ENCODE assay signal across 9 cellular contexts in the genomic region with DNA sequence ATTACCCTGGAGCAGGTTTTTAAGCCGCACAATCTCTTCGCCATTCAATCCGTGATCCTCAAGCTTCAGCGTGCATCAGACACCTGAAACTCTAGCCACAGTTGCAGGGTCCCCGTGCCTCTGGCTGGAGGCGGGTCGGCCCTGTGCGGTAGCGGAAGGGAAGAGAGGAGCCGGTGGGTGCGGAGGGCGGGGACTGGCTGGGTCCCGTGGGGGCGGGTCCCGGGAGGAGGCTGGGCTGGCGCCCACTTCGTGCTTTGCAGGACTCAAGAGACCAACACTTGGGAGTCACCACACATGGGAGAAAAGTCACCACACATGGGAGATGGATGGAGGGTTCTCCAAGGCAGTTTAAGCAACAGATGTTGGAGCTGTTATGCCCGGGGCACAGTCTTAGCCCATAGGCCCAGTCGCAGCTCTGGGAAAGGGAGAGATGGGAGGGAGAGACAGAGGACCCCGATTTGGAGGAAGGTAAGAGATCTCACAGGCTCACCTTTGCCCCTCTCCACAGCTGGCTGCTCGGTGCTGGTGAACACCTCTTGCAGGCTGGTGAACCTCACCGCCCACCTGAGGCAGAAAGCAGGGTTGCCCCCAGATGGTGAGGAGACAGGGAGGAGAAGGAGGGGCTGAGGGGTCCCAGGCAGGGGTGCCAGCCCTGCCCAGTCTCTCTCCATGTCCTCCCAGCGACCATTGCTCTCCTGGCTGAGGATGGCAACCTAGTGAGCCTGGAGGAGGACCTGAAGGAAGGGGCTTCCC. TPM values are rescaled to one million over a fixed set of nuclear protein-coding genes. Genes with fewer than 3 reads are reported as not detected.
DNase-seq lines count a peak whose midpoint lies in the region; ATAC-seq and TF ChIP-seq lines count a peak whose summit lies in the region.
"Had no signal": no experiment of that assay in that cellular context is flagged by ENCODE, and none has a peak within 500 bp of the region (broad histone marks: within the 10 kb centered on the region; RNA-seq: fewer than 3 reads in every experiment).

No MANE protein-coding gene starts in this region.

- peaks cover 23% of the 10 kb centered on the region for H3K79me2 ChIP-seq in Karpas-422 (ENCODE audit: low read length)

- H3K9me2 ChIP-seq in Karpas-422 (replicated peaks; ENCODE audit: insufficient read depth, low read length) = no peaks in the 10 kb centered on the region

- no peaks in the 10 kb centered on the region for H3K9me3 ChIP-seq in Karpas-422 (ENCODE audit: low read length)
- H3K9me3 ChIP-seq in thoracic aorta = no peaks in the 10 kb centered on the region

- peak overlapping the region; percentile 99 for H3K9ac ChIP-seq in Karpas-422 (ENCODE audit: low read length)

- CTCF ChIA-PET in HEK293T (lab: Yijun Ruan, JAX) = no interaction called here

- ATAC-seq in memory B cell (ENCODE audit: low read depth) (peak; percentile 11), thoracic aorta (ENCODE audit: insufficient number of reproducible peaks, low FRiP score, low read depth) (no peak), GM19023 (IDR thresholded peaks at IDR 0.05; ENCODE audit: unreplicated experiment) (no peak), GM21515 (IDR thresholded peaks at IDR 0.05; ENCODE audit: unreplicated experiment) (no peak)

- H3K4me1 Mint-ChIP-seq in memory B cell = peaks cover 41% of the 10 kb centered on the region

- H3K36me3 Mint-ChIP-seq in memory B cell = peaks cover 6% of the 10 kb centered on the region

- DNase-seq in Karpas-422 (peak; percentile 68), memory B cell (ENCODE audit: low spot score in 2 of 2) (no peak), thoracic aorta (ENCODE audit: low spot score) (no peak), HEK293T (ENCODE audit: extremely low spot score) (no peak), NCI-H2227 treated with DMSO at 0.1 percent for 48 hours (lab: John Stamatoyannopoulos, UW) (no peak)
- peak; percentile 40 for DNase-seq in activated T-helper 9 cell treated with anti-CD3 and anti-CD28 coated beads, Interleukin-2, amount 50 U/mL, for 16 hours (ENCODE audit: low read depth)

- H3K9me3 Mint-ChIP-seq in memory B cell = no peaks in the 10 kb centered on the region

- peak overlapping the region; percentile 41 for H3K27ac Mint-ChIP-seq in memory B cell

- H3K27ac ChIP-seq in Karpas-422 (ENCODE audit: low read length) (peak overlapping the region; percentile 97), thoracic aorta (no peak overlapping the region)

- no peaks in the 10 kb centered on the region for H3K27me3 ChIP-seq in Karpas-422 (ENCODE audit: low read length)
- no peaks in the 10 kb centered on the region for H3K27me3 ChIP-seq in thoracic aorta (replicated peaks; ENCODE audit: insufficient read depth)

- no peak for TF ChIP-seq CTCF in thoracic aorta (IDR thresholded peaks at IDR 0.05)

- H3K4me3 ChIP-seq in Karpas-422 (ENCODE audit: low read length) = peak overlapping the region; percentile 88; the same call in 1 of the 2 replicates
- peak overlapping the region; percentile 67 for H3K4me3 ChIP-seq in thoracic aorta

- H3K4me3 Mint-ChIP-seq in memory B cell = peak overlapping the region; percentile 61

- H3K4me2 ChIP-seq in Karpas-422 (ENCODE audit: low read depth, low read length, poor library complexity, severe bottlenecking) = peak overlapping the region; percentile 87

- no peaks in the 10 kb centered on the region for H3K27me3 Mint-ChIP-seq in memory B cell

- peaks cover 16% of the 10 kb centered on the region for H4K20me1 ChIP-seq in Karpas-422 (ENCODE audit: insufficient read depth, low read depth, low read length)

- POLR2A ChIA-PET in HEK293T (lab: Yijun Ruan, JAX) = interaction anchor here (1.2 to 3.0 kb wide), 3 partner anchors 9 to 94 kb away, joined by 3 to 14 read pairs (median 8); a partner anchor contains a TSS

- H3K36me3 ChIP-seq in Karpas-422 (ENCODE audit: insufficient read depth, low read length) (peaks cover 28% of the 10 kb centered on the region), thoracic aorta (no peaks in the 10 kb centered on the region)

- H3K4me1 ChIP-seq in Karpas-422 (ENCODE audit: low read length) (peaks cover 57% of the 10 kb centered on the region), thoracic aorta (ENCODE audit: control insufficient read depth in 1 of 2, low read depth in 2 of 2) (peaks cover 8 to 33% of the 10 kb centered on the region in 2 donors)

- no peak overlapping the region for H2AFZ ChIP-seq in Karpas-422 (ENCODE audit: low read length)

TF ChIP-seq in HEK293T, 16 proteins besides CTCF, POLR2A, EP300 and RAD21:
- TF ChIP-seq FOXA1 (IDR thresholded peaks at IDR 0.05) (no peak), SUZ12 (IDR thresholded peaks at IDR 0.05) (no peak), NFRKB (IDR thresholded peaks at IDR 0.05) (no peak), BHLHE40 (IDR thresholded peaks at IDR 0.05; ENCODE audit: borderline replicate concordance) (no peak), FOXK2 (IDR thresholded peaks at IDR 0.05) (no peak), FOXM1 (IDR thresholded peaks at IDR 0.05; ENCODE audit: borderline replicate concordance) (no peak), ARNT (IDR thresholded peaks at IDR 0.05) (no peak), HDGF (IDR thresholded peaks at IDR 0.05; ENCODE audit: borderline replicate concordance) (no peak), LEF1 (IDR thresholded peaks at IDR 0.05; ENCODE audit: borderline replicate concordance) (no peak), TARDBP (IDR thresholded peaks at IDR 0.05) (no peak), ELF4 (IDR thresholded peaks at IDR 0.05) (no peak), SP1 (IDR thresholded peaks at IDR 0.05) (no peak), ZNF384 (IDR thresholded peaks at IDR 0.05) (no peak)
- TF ChIP-seq, protein P1, sequence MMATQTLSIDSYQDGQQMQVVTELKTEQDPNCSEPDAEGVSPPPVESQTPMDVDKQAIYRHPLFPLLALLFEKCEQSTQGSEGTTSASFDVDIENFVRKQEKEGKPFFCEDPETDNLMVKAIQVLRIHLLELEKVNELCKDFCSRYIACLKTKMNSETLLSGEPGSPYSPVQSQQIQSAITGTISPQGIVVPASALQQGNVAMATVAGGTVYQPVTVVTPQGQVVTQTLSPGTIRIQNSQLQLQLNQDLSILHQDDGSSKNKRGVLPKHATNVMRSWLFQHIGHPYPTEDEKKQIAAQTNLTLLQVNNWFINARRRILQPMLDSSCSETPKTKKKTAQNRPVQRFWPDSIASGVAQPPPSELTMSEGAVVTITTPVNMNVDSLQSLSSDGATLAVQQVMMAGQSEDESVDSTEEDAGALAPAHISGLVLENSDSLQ (IDR thresholded peaks at IDR 0.05) = no peak

RNA-seq across cellular contexts. Expression of a gene that starts 1.0 kb away (rescaled TPM):
- total RNA-seq in Karpas-422 (2014; rRNA removed; shearing (Covaris generic); ENCODE audit: low replicate concordance) = not detected in 2 replicates
- not detected for total RNA-seq in thoracic aorta

RNA-seq across cellular contexts. Expression of a gene that starts 4.0 kb away (rescaled TPM):
- total RNA-seq in Karpas-422 (2014; rRNA removed; shearing (Covaris generic); ENCODE audit: low replicate concordance) = 115 and 220 TPM in 2 replicates
- 10 to 100 TPM in 1 of 2 donors, not detected in 1; 19.4 TPM for total RNA-seq in thoracic aorta

RNA-seq across cellular contexts. Expression of a gene that starts 8.9 kb away (rescaled TPM):
- total RNA-seq in Karpas-422 (2014; rRNA removed; shearing (Covaris generic); ENCODE audit: low replicate concordance) = 48.2 and 84.2 TPM in 2 replicates
- total RNA-seq in thoracic aorta = 10 to 100 TPM in 1 of 2 donors, 1 to 10 TPM in 1; 2.0 to 10.2 TPM

RNA-seq across cellular contexts. Expression of a gene that starts 9.5 kb away (rescaled TPM):
- 321 and 642 TPM in 2 replicates for total RNA-seq in Karpas-422 (2014; rRNA removed; shearing (Covaris generic); ENCODE audit: low replicate concordance)
- total RNA-seq in thoracic aorta = not detected
- total RNA-seq: pulmonary artery endothelial cell had no signal

RNA-seq across cellular contexts. Expression of a gene that starts 12.8 kb away (rescaled TPM):
- total RNA-seq in Karpas-422 (2014; rRNA removed; shearing (Covaris generic); ENCODE audit: low replicate concordance) = 8.5 and 12.0 TPM in 2 replicates
- 10 to 100 TPM in 1 of 2 donors, 1 to 10 TPM in 1; 8.4 to 13.8 TPM for total RNA-seq in thoracic aorta

Comparison
In these comparisons a context has a peak if more than half of its experiments do, and no peak if none do; other contexts are left out.
1. DNase-seq: peak in Karpas-422 (single experiment) and activated T-helper 9 cell treated with anti-CD3 and anti-CD28 coated beads, Interleukin-2, amount 50 U/mL, for 16 hours (single experiment); none in memory B cell (0 of 2), thoracic aorta (single experiment), HEK293T (single experiment) and NCI-H2227 treated with DMSO at 0.1 percent for 48 hours (single experiment).